Comparison of ENCODE assay signal across 15 cellular contexts in genomic region chr1:181106479-181106878, GRCh38. TPM values are rescaled to one million over a fixed set of nuclear protein-coding genes. Genes with fewer than 3 reads are reported as not detected.
DNase-seq lines count a peak whose midpoint lies in the region; ATAC-seq, FAIRE-seq and TF ChIP-seq lines count a peak whose summit lies in the region.
"Had no signal": no experiment of that assay in that cellular context is flagged by ENCODE, and none has a peak within 500 bp of the region (broad histone marks: within the 10 kb centered on the region; RNA-seq: fewer than 3 reads in every experiment).

No MANE protein-coding gene starts in this region.

- no peak overlapping the region for H3K27ac ChIP-seq in CD4-positive, CD25-positive, alpha-beta regulatory T cell (ENCODE audit: insufficient read depth, low read length, poor library complexity, severe bottlenecking)
- no peak overlapping the region for H3K27ac ChIP-seq in HEK293 (ENCODE audit: extremely low read depth, low read depth, low read length)
- H3K27ac ChIP-seq in smooth muscle cell (ENCODE audit: low read depth), result no peak overlapping the region

- peaks cover 11% of the 10 kb centered on the region for H3F3A ChIP-seq in smooth muscle cell (ENCODE audit: low read depth)

- H3K9me3 Mint-ChIP-seq in CD4-positive, CD25-positive, alpha-beta regulatory T cell, result peaks cover 0 to 2% (median 0%) of the 10 kb centered on the region in 7 donors
- no peaks in the 10 kb centered on the region for H3K9me3 Mint-ChIP-seq in central memory CD8-positive, alpha-beta T cell
- no peaks in the 10 kb centered on the region for H3K9me3 Mint-ChIP-seq in nephron
- H3K9me3 Mint-ChIP-seq: activated naive CD4-positive, alpha-beta T cell treated with anti-CD3 and anti-CD28 coated beads, Interleukin-2, amount 50 U/mL, for 24 hours had no signal

- no peaks in the 10 kb centered on the region for H3K79me2 ChIP-seq in smooth muscle cell (ENCODE audit: low read depth)

- no peak for FAIRE-seq in GM12891 (lab: Jason Lieb, UNC)
- FAIRE-seq: GM12892 had no signal

- CTCF ChIA-PET in HEK293 (lab: Yijun Ruan, JAX), result interaction anchor here (0.7 to 2.5 kb wide), 3 partner anchors 36 to 68 kb away, joined by 3 to 12 read pairs (median 3); no protein-coding TSS in a partner anchor

- H3K27me3 Mint-ChIP-seq in CD4-positive, CD25-positive, alpha-beta regulatory T cell, result peaks cover 37% of the 10 kb centered on the region
- peaks cover 10% of the 10 kb centered on the region for H3K27me3 Mint-ChIP-seq in central memory CD8-positive, alpha-beta T cell
- peaks cover 4% of the 10 kb centered on the region for H3K27me3 Mint-ChIP-seq in nephron (ENCODE audit: low read depth)
- H3K27me3 Mint-ChIP-seq: activated naive CD4-positive, alpha-beta T cell treated with anti-CD3 and anti-CD28 coated beads, Interleukin-2, amount 50 U/mL, for 24 hours had no signal

- H2AFZ ChIP-seq in smooth muscle cell (ENCODE audit: low read depth), result no peak overlapping the region

- no peaks in the 10 kb centered on the region for H3K9me3 ChIP-seq in CD4-positive, CD25-positive, alpha-beta regulatory T cell (ENCODE audit: control insufficient read depth in 2 of 2, low read length in 2 of 2)
- H3K9me3 ChIP-seq in HEK293 (ENCODE audit: control insufficient read depth, insufficient read depth, low read depth, low read length), result no peaks in the 10 kb centered on the region
- no peaks in the 10 kb centered on the region for H3K9me3 ChIP-seq in smooth muscle cell (replicated peaks; ENCODE audit: low read depth)
- H3K9me3 ChIP-seq: stomach had no signal

- TF ChIP-seq CTCF in HEK293 (tag by site-specific recombination; IDR thresholded peaks at IDR 0.05) (no peak), nephron (IDR thresholded peaks at IDR 0.05; ENCODE audit: unreplicated experiment in 3 of 3) (no peak), smooth muscle cell (IDR thresholded peaks at IDR 0.05; ENCODE audit: borderline replicate concordance, insufficient read depth, poor library complexity, severe bottlenecking) (no peak)

- peaks cover 25% of the 10 kb centered on the region for H3K4me1 ChIP-seq in CD4-positive, CD25-positive, alpha-beta regulatory T cell (ENCODE audit: control insufficient read depth, insufficient read depth, low read length, poor library complexity, severe bottlenecking)
- H3K4me1 ChIP-seq in HEK293 (ENCODE audit: control insufficient read depth, insufficient read depth, low read length) (peaks cover 20% of the 10 kb centered on the region; the same call in 1 of the 2 replicates), smooth muscle cell (ENCODE audit: low read depth) (peaks cover 31% of the 10 kb centered on the region)

- H3K4me3 Mint-ChIP-seq in CD4-positive, CD25-positive, alpha-beta regulatory T cell, result peak overlapping the region; percentile 55 to 90 (median 84)
- peak overlapping the region; percentile 80 for H3K4me3 Mint-ChIP-seq in central memory CD8-positive, alpha-beta T cell
- H3K4me3 Mint-ChIP-seq in nephron, result peak overlapping the region; percentile 84 to 91 (median 87)

- POLR2A ChIA-PET in HEK293 (lab: Yijun Ruan, JAX), result interaction anchor here (0.6 to 9.2 kb wide), 6 partner anchors 10 to 27 kb away, joined by 3 to 111 read pairs (median 19); partner anchors contain the start of gene IER5

- no peak overlapping the region for H3K4me2 ChIP-seq in smooth muscle cell

- no peak for DNase-seq in CD4-positive, CD25-positive, alpha-beta regulatory T cell
- no peak for DNase-seq in central memory CD8-positive, alpha-beta T cell (ENCODE audit: low spot score in 2 of 2)
- DNase-seq in GM12891 (ENCODE audit: insufficient read length, low spot score) (no peak), cerebellum (ENCODE audit: low spot score) (no peak), smooth muscle cell (lab: John Stamatoyannopoulos, UW; ENCODE audit: unreplicated experiment) (no peak), DMS53 (lab: John Stamatoyannopoulos, UW) (no peak)
- DNase-seq: EL, NCI-H187, NCI-H69, Right ventricle myocardium superior, stomach had no signal

- H4K20me1 ChIP-seq in smooth muscle cell (ENCODE audit: low read depth), result no peaks in the 10 kb centered on the region

- ATAC-seq in CD4-positive, CD25-positive, alpha-beta regulatory T cell (ENCODE audit: low read depth in 2 of 2), result no peak
- ATAC-seq in central memory CD8-positive, alpha-beta T cell (replicated peaks; ENCODE audit: extremely low read depth, poor library complexity, severe bottlenecking), result no peak

- peaks cover 4 to 38% (median 28%) of the 10 kb centered on the region in 4 donors for H3K4me1 Mint-ChIP-seq in CD4-positive, CD25-positive, alpha-beta regulatory T cell
- H3K4me1 Mint-ChIP-seq in central memory CD8-positive, alpha-beta T cell, result peaks cover 20% of the 10 kb centered on the region
- H3K4me1 Mint-ChIP-seq in nephron, result peaks cover 66% of the 10 kb centered on the region

- peaks cover 2% of the 10 kb centered on the region for H3K27me3 ChIP-seq in CD4-positive, CD25-positive, alpha-beta regulatory T cell (ENCODE audit: control insufficient read depth, insufficient read depth, low read length)
- no peaks in the 10 kb centered on the region for H3K27me3 ChIP-seq in smooth muscle cell (ENCODE audit: low read depth)
- H3K27me3 ChIP-seq: stomach had no signal

- H3K36me3 ChIP-seq in CD4-positive, CD25-positive, alpha-beta regulatory T cell (ENCODE audit: control insufficient read depth, insufficient read depth, low read length), result no peaks in the 10 kb centered on the region
- H3K36me3 ChIP-seq in HEK293 (ENCODE audit: control insufficient read depth in 2 of 2, insufficient read depth in 1 of 2, low read length in 2 of 2) (no peaks in the 10 kb centered on the region), smooth muscle cell (ENCODE audit: low read depth) (no peaks in the 10 kb centered on the region)
- H3K36me3 ChIP-seq: stomach had no signal

- H3K9ac ChIP-seq in smooth muscle cell (ENCODE audit: low read depth), result no peak overlapping the region

- H3K27ac Mint-ChIP-seq in CD4-positive, CD25-positive, alpha-beta regulatory T cell, result peak overlapping the region in 1 of 3 donors; percentile 88
- H3K27ac Mint-ChIP-seq in central memory CD8-positive, alpha-beta T cell (ENCODE audit: low read depth), result peak overlapping the region; percentile 96
- H3K27ac Mint-ChIP-seq in nephron, result peak overlapping the region; percentile 81 to 98 (median 96)

- H3K36me3 Mint-ChIP-seq in CD4-positive, CD25-positive, alpha-beta regulatory T cell, result no peaks in the 10 kb centered on the region
- H3K36me3 Mint-ChIP-seq in central memory CD8-positive, alpha-beta T cell (ENCODE audit: insufficient read depth), result peaks cover 9% of the 10 kb centered on the region
- no peaks in the 10 kb centered on the region for H3K36me3 Mint-ChIP-seq in nephron (ENCODE audit: low read depth)
- H3K36me3 Mint-ChIP-seq: activated naive CD4-positive, alpha-beta T cell treated with anti-CD3 and anti-CD28 coated beads, Interleukin-2, amount 50 U/mL, for 24 hours had no signal

- 83% methylated on average over 6 of the region's 6 CpGs for WGBS in smooth muscle cell (ENCODE audit: low lambda C conversion rate)

- no peak overlapping the region for H3K4me3 ChIP-seq in CD4-positive, CD25-positive, alpha-beta regulatory T cell (ENCODE audit: low read depth, low read length)
- H3K4me3 ChIP-seq in HEK293 (ENCODE audit: low read depth, low read length) (no peak overlapping the region), smooth muscle cell (no peak overlapping the region)

- TF ChIP-seq POLR2A in GM12891 (IDR thresholded peaks at IDR 0.05; ENCODE audit: low read depth, low read length), result no peak

TF ChIP-seq in HEK293, 187 proteins besides CTCF, POLR2A, EP300 and RAD21:
- TF ChIP-seq ZIC2 (tag by site-specific recombination; IDR thresholded peaks at IDR 0.05), result no peak
- peak; percentile 75 for TF ChIP-seq SP2 (tag by site-specific recombination; IDR thresholded peaks at IDR 0.05)
- TF ChIP-seq KLF17 (tag by site-specific recombination; IDR thresholded peaks at IDR 0.05), result peak; percentile 33; the same call in 1 of the 2 replicates

TF ChIP-seq in GM12891, 5 proteins besides CTCF, POLR2A, EP300 and RAD21:
- TF ChIP-seq PAX5 (IDR thresholded peaks at IDR 0.05; ENCODE audit: insufficient read depth, low read length, severe bottlenecking), result no peak
- TF ChIP-seq SPI1 (IDR thresholded peaks at IDR 0.05; ENCODE audit: low read depth, low read length), result no peak
- TF ChIP-seq TAF1 (IDR thresholded peaks at IDR 0.05; ENCODE audit: low read depth, low read length), result no peak
- TF ChIP-seq POLR2AphosphoS5 (IDR thresholded peaks at IDR 0.05; ENCODE audit: low read depth, low read length), result no peak
- TF ChIP-seq POU2F2 (IDR thresholded peaks at IDR 0.05; ENCODE audit: low read depth, low read length), result no peak

RNA-seq across cellular contexts. Expression of gene IER5, which starts 18.0 kb away (rescaled TPM):
- total RNA-seq in CD4-positive, CD25-positive, alpha-beta regulatory T cell, result 81.8 TPM
- polyA plus RNA-seq in CD4-positive, CD25-positive, alpha-beta regulatory T cell, result 10 to 100 TPM in 1 of 4 donors, 1 to 10 TPM in 3; 6.5 to 14.2 (median 7.7) TPM
- 33.9 TPM for polyA plus RNA-seq in GM12891 (2012; ENCODE audit: low read depth, missing spikeins)
- 13.7 TPM for total RNA-seq in cerebellum
- total RNA-seq in smooth muscle cell, result 32.6 and 35.1 TPM in 2 replicates
- polyA plus RNA-seq in smooth muscle cell, result 39.9 and 56.2 TPM in 2 replicates
